In genomic region chr9:13267743-13268142, GRCh38 we compare ENCODE assay signal across 11 cellular contexts. TPM values are rescaled to one million over a fixed set of nuclear protein-coding genes. Genes with fewer than 3 reads are reported as not detected.
DNase-seq lines count a peak whose midpoint lies in the region; ATAC-seq and TF ChIP-seq lines count a peak whose summit lies in the region.
"Had no signal": no experiment of that assay in that cellular context is flagged by ENCODE, and none has a peak within 500 bp of the region (broad histone marks: within the 10 kb centered on the region; RNA-seq: fewer than 3 reads in every experiment).

No MANE protein-coding gene starts in this region.

- H3K9me3 ChIP-seq in HCT116 (ENCODE audit: control insufficient read depth in 1 of 2, insufficient read depth in 1 of 2, low read depth in 1 of 2, low read length in 2 of 2) (no peaks in the 10 kb centered on the region), skeletal muscle satellite cell (replicated peaks; ENCODE audit: low read length) (no peaks in the 10 kb centered on the region)

- intact Hi-C loops in HCT116 (cut with micrococcal nuclease), result no loop called here

- H3K27me3 ChIP-seq in HCT116 (ENCODE audit: insufficient read depth, low read length) (no peaks in the 10 kb centered on the region), skeletal muscle satellite cell (ENCODE audit: control insufficient read depth, insufficient read depth, low read length) (no peaks in the 10 kb centered on the region)

- no peaks in the 10 kb centered on the region for H3K79me2 ChIP-seq in HCT116 (ENCODE audit: insufficient read depth, low read length)

- H3K9ac ChIP-seq in HCT116 (ENCODE audit: low read length) (no peak overlapping the region), skeletal muscle satellite cell (ENCODE audit: low read depth, low read length) (no peak overlapping the region)

- CTCF ChIA-PET in HCT116 (lab: Charles Lee), result no interaction called here

- no peak overlapping the region for H3K4me3 ChIP-seq in HCT116 (replicated peaks in 1 of 2; ENCODE audit: low read depth in 1 of 2, low read length in 2 of 2)
- H3K4me3 ChIP-seq in skeletal muscle satellite cell (ENCODE audit: low read length), result no peak overlapping the region

- POLR2A ChIA-PET in HCT116 (lab: Charles Lee), result no interaction called here

- H4K20me1 ChIP-seq in HCT116 (ENCODE audit: insufficient read depth), result no peaks in the 10 kb centered on the region

- no peak for TF ChIP-seq RAD21 in HCT116 (IDR thresholded peaks at IDR 0.05; ENCODE audit: low read depth)

- TF ChIP-seq POLR2A in HCT116 (IDR thresholded peaks at IDR 0.05; ENCODE audit: borderline replicate concordance, extremely low read depth, insufficient read depth, insufficient read length), result no peak

- H3K4me1 ChIP-seq in HCT116 (ENCODE audit: control insufficient read depth in 1 of 2, insufficient read depth in 2 of 2, low read length in 2 of 2) (peaks cover 0 to 12% of the 10 kb centered on the region in 2 experiments; a peak in 2 of 4 replicates), skeletal muscle satellite cell (ENCODE audit: control insufficient read depth, insufficient read depth, low read length) (peaks cover 25% of the 10 kb centered on the region)

- BruUV-seq in HCT116 (replicated peaks; lab: Mats Ljungman, UMichigan), result no TSS peak

- DNase-seq in HCT116 (ENCODE audit: low read depth, low spot score) (no peak), SW 1271 (lab: John Stamatoyannopoulos, UW) (peak; percentile 29 to 77), glomerular endothelial cell (ENCODE audit: extremely low read depth, low read depth, low spot score) (peak; percentile 98), DMS114 treated with DMSO at 0.1 percent for 48 hours (lab: John Stamatoyannopoulos, UW; ENCODE audit: unreplicated experiment) (no peak)
- DNase-seq: activated CD4-positive, alpha-beta T cell treated with anti-CD3 and anti-CD28 coated beads, Interleukin-2, amount 50 U/mL, for 1 hour; NCI-H1092; SHP77; small intestine had no signal

- H3K4me2 ChIP-seq in HCT116 (ENCODE audit: low read length) (no peak overlapping the region; the same call in 1 of the 2 replicates), skeletal muscle satellite cell (ENCODE audit: low read length) (peak overlapping the region; percentile 22)

- H2AFZ ChIP-seq in HCT116 (ENCODE audit: low read depth, low read length, poor library complexity, severe bottlenecking), result no peak overlapping the region

- no peaks in the 10 kb centered on the region for H3K9me2 ChIP-seq in HCT116 (ENCODE audit: insufficient read depth)

- RAD21 ChIA-PET in HCT116 (lab: Charles Lee; ENCODE audit: low non-redundant PET in 1 of 2, low total read pairs in 2 of 2, uncharacterized antibody in 2 of 2, unreplicated experiment in 2 of 2), result no interaction called here

- no peak for TF ChIP-seq CTCF in HCT116 (IDR thresholded peaks at IDR 0.05 in 2 of 3, conservative IDR thresholded peaks at IDR 0.05 in 1 of 3; ENCODE audit: borderline replicate concordance in 1 of 3, insufficient read depth in 1 of 3, low read depth in 2 of 3, low read length in 2 of 3)

- H3K36me3 ChIP-seq in HCT116 (ENCODE audit: control insufficient read depth in 1 of 2, insufficient read depth in 2 of 2, low read length in 2 of 2), result no peaks in the 10 kb centered on the region
- no peaks in the 10 kb centered on the region for H3K36me3 ChIP-seq in skeletal muscle satellite cell (ENCODE audit: insufficient read depth, low read length)

- H3K27ac ChIP-seq in HCT116 (ENCODE audit: low read depth, low read length), result no peak overlapping the region

- ATAC-seq in HCT116 (no peak), HG03025 (IDR thresholded peaks at IDR 0.05; ENCODE audit: low FRiP score, unreplicated experiment) (no peak), GM18873 (IDR thresholded peaks at IDR 0.05; ENCODE audit: low FRiP score, unreplicated experiment) (no peak)

TF ChIP-seq in HCT116, 20 proteins besides CTCF, POLR2A, EP300 and RAD21:
- TF ChIP-seq FOSL1 (IDR thresholded peaks at IDR 0.05; ENCODE audit: low read depth) (peak; percentile 40; the same call in 1 of the 2 replicates), JUND (IDR thresholded peaks at IDR 0.05) (peak; percentile 25; the same call in 1 of the 2 replicates), CEBPB (IDR thresholded peaks at IDR 0.05; ENCODE audit: low read depth) (no peak)

RNA-seq across cellular contexts. Expression of gene MPDZ, which starts 11.7 kb away (rescaled TPM):
- total RNA-seq in HCT116 (2021; ENCODE audit: unreplicated experiment), result 0.12 TPM
- 0.01 TPM in 1 of 2 replicates, not detected in the other for polyA plus RNA-seq in HCT116 (2012)
- total RNA-seq in glomerular endothelial cell, result 40.9 and 50.1 TPM in 2 replicates
- 17.3 and 19.5 TPM in 2 replicates for total RNA-seq in skeletal muscle satellite cell (2012; rRNA removed)

Comparison
In these comparisons a context has a peak if more than half of its experiments do, and no peak if none do; other contexts are left out.
1. DNase-seq: peak in SW 1271 (2 of 2) and glomerular endothelial cell (single experiment); none in HCT116 (single experiment) and DMS114 treated with DMSO at 0.1 percent for 48 hours (single experiment).
2. RNA of gene MPDZ, which starts 11.7 kb away (total RNA-seq): 40.9 to 50.1 TPM in glomerular endothelial cell; 0.12 TPM in HCT116 (single experiment); every median in the first group is over 10 times any median in the second.